21 cellular contexts compared by ENCODE assay signal in genomic region chr9:93697352-93698139, GRCh38.
DNase-seq lines count a peak whose midpoint lies in the region; ATAC-seq and TF ChIP-seq lines count a peak whose summit lies in the region.
"Had no signal": no experiment of that assay in that cellular context is flagged by ENCODE, and none has a peak within 500 bp of the region (broad histone marks: within the 10 kb centered on the region; RNA-seq: fewer than 3 reads in every experiment).

No MANE protein-coding gene starts in this region.

- H3K36me3 Mint-ChIP-seq in HFFc6 (ENCODE audit: low read depth) = no peaks in the 10 kb centered on the region
- H3K36me3 Mint-ChIP-seq: activated naive CD4-positive, alpha-beta T cell treated with anti-CD3 and anti-CD28 coated beads, Interleukin-2, amount 10 ng/mL, durations not matched to agents 7 days and 5 days; naive thymus-derived CD4-positive, alpha-beta T cell had no signal

- intact Hi-C loops in left colon (cut with DNase I, micrococcal nuclease) = no loop called here

- peak; percentile 85 for ATAC-seq in left colon
- no peak for ATAC-seq in GM19035 (IDR thresholded peaks at IDR 0.05; ENCODE audit: unreplicated experiment)
- ATAC-seq: activated CD4-positive, CD25-positive, alpha-beta regulatory T cell treated with anti-CD3 and anti-CD28 coated beads, Interleukin-2, amount 50 U/mL, for 24 hours; lower lobe of right lung; naive thymus-derived CD4-positive, alpha-beta T cell had no signal

- peaks cover 9% of the 10 kb centered on the region for H3K9me3 Mint-ChIP-seq in HFFc6
- H3K9me3 Mint-ChIP-seq: CD4-positive, alpha-beta T cell had no signal

- no peaks in the 10 kb centered on the region for H3K4me1 Mint-ChIP-seq in HFFc6 (ENCODE audit: low read depth)
- H3K4me1 Mint-ChIP-seq: activated naive CD4-positive, alpha-beta T cell treated with anti-CD3 and anti-CD28 coated beads, Interleukin-2, amount 10 ng/mL, durations not matched to agents 7 days and 5 days; naive thymus-derived CD4-positive, alpha-beta T cell had no signal

- H3K27me3 Mint-ChIP-seq in HFFc6 (ENCODE audit: insufficient read depth) = peaks cover 1% of the 10 kb centered on the region; the same call in 1 of the 2 replicates
- H3K27me3 Mint-ChIP-seq: activated naive CD4-positive, alpha-beta T cell treated with anti-CD3 and anti-CD28 coated beads, Interleukin-2, amount 10 ng/mL, durations not matched to agents 7 days and 5 days had no signal

- H3K4me3 Mint-ChIP-seq in HFFc6 = no peak overlapping the region
- H3K4me3 Mint-ChIP-seq: activated naive CD4-positive, alpha-beta T cell treated with anti-CD3 and anti-CD28 coated beads, Interleukin-2, amount 10 ng/mL, durations not matched to agents 7 days and 5 days; CD4-positive, alpha-beta T cell; naive thymus-derived CD4-positive, alpha-beta T cell had no signal

- no peak overlapping the region for H3K27ac Mint-ChIP-seq in HFFc6
- H3K27ac Mint-ChIP-seq: activated naive CD4-positive, alpha-beta T cell treated with anti-CD3 and anti-CD28 coated beads, Interleukin-2, amount 10 ng/mL, durations not matched to agents 7 days and 5 days; CD4-positive, alpha-beta T cell; naive thymus-derived CD4-positive, alpha-beta T cell; progenitor cell of endocrine pancreas had no signal

- TF ChIP-seq CTCF in HFFc6 (IDR thresholded peaks at IDR 0.05) = no peak

- DNase-seq in COLO668 (lab: John Stamatoyannopoulos, UW; ENCODE audit: unreplicated experiment) (peak; percentile 79), NCI-H1092 treated with DMSO at 0.1 percent for 48 hours (lab: John Stamatoyannopoulos, UW) (peak; percentile 97), NCI-H2171 (lab: John Stamatoyannopoulos, UW) (peak; percentile 45), left colon (no peak), A172 (ENCODE audit: low spot score) (no peak), HFFc6 (no peak), HCEC 1CT (no peak)
- DNase-seq: ACHN; activated naive CD4-positive, alpha-beta T cell treated with anti-CD3 and anti-CD28 coated beads, Interleukin-2, amount 10 ng/mL, durations not matched to agents 7 days and 5 days; CD4-positive, alpha-beta T cell; cortex of kidney; erythroblast; H7; lower lobe of right lung; naive thymus-derived CD4-positive, alpha-beta T cell; PC-9; stimulated activated CD4-positive, alpha-beta T cell treated with anti-CD3 and anti-CD28 coated beads, Interleukin-12 subunit alpha, Interleukin-12 subunit beta, amount 100 ng/mL, for 4 hours; stimulated activated naive CD4-positive, alpha-beta T cell treated with Interleukin-2 at 50 U/mL for 16 hours had no signal

Comparison
In these comparisons a context has a peak if more than half of its experiments do, and no peak if none do; other contexts are left out.
1. DNase-seq: peak in COLO668 (single experiment), NCI-H1092 treated with DMSO at 0.1 percent for 48 hours (single experiment) and NCI-H2171 (single experiment); none in left colon (0 of 2), A172 (single experiment), HFFc6 (single experiment) and HCEC 1CT (single experiment).